ENCODE assay signal across 20 cellular contexts in the genomic region with DNA sequence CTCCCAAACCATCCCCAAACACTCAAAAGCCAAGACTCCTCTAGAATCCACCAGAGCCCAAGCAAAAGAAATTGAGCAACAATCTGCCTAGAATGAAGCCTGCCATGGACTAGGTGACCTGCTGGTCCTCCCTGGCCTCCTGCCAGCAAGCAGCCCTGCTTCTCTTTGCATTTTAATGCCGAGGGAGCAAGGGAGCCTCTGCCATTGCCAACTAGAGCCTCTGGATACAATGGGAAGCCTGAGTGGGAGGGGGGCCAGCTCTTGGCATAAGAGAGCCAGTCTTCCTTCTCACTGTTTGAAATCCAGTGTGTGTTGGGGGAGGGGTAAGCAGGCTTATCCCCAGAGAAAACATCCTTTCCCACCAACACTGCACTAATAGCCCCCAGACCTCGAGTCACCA. TPM values are rescaled to one million over a fixed set of nuclear protein-coding genes. Genes with fewer than 3 reads are reported as not detected.
DNase-seq lines count a peak whose midpoint lies in the region; ATAC-seq and TF ChIP-seq lines count a peak whose summit lies in the region.
"Had no signal": no experiment of that assay in that cellular context is flagged by ENCODE, and none has a peak within 500 bp of the region (broad histone marks: within the 10 kb centered on the region; RNA-seq: fewer than 3 reads in every experiment).

No MANE protein-coding gene starts in this region.

- peaks cover 30% of the 10 kb centered on the region for H3K4me1 Mint-ChIP-seq in WTC11
- no peaks in the 10 kb centered on the region for H3K4me1 Mint-ChIP-seq in activated CD4-positive, alpha-beta T cell treated with anti-CD3 and anti-CD28 coated beads, Interleukin-2, amount 10 ng/mL, durations not matched to agents 24 days and 14 days
- H3K4me1 Mint-ChIP-seq: activated naive CD8-positive, alpha-beta T cell treated with anti-CD3 and anti-CD28 coated beads for 36 hours had no signal

- POLR2A ChIA-PET in WTC11 (lab: Charles Lee), result no interaction called here

- CTCF ChIA-PET in WTC11 (lab: Charles Lee), result interaction anchor here (1.0 to 1.2 kb wide), 2 partner anchors 12 to 84 kb away, joined by 3 to 8 read pairs; no protein-coding TSS in a partner anchor

- no peaks in the 10 kb centered on the region for H3K27me3 Mint-ChIP-seq in WTC11 (ENCODE audit: low read depth)
- no peaks in the 10 kb centered on the region for H3K27me3 Mint-ChIP-seq in activated CD4-positive, alpha-beta T cell treated with anti-CD3 and anti-CD28 coated beads, Interleukin-2, amount 10 ng/mL, durations not matched to agents 24 days and 14 days
- H3K27me3 Mint-ChIP-seq: type B pancreatic cell had no signal

- ATAC-seq in WTC11, result peak; percentile 42
- ATAC-seq in GM21515 (IDR thresholded peaks at IDR 0.05; ENCODE audit: unreplicated experiment), result no peak
- ATAC-seq: HCT116, Right ventricle myocardium inferior had no signal

- no peaks in the 10 kb centered on the region for H3K9me3 Mint-ChIP-seq in WTC11
- no peaks in the 10 kb centered on the region for H3K9me3 Mint-ChIP-seq in activated CD4-positive, alpha-beta T cell treated with anti-CD3 and anti-CD28 coated beads, Interleukin-2, amount 10 ng/mL, durations not matched to agents 24 days and 14 days
- H3K9me3 Mint-ChIP-seq: activated naive CD8-positive, alpha-beta T cell treated with anti-CD3 and anti-CD28 coated beads for 36 hours; type B pancreatic cell had no signal

- intact Hi-C loops in activated CD4-positive, alpha-beta T cell treated with anti-CD3 and anti-CD28 coated beads, Interleukin-2, amount 10 ng/mL, durations not matched to agents 24 days and 14 days (cut with micrococcal nuclease), result no loop called here

- peaks cover 21% of the 10 kb centered on the region for H3K36me3 Mint-ChIP-seq in WTC11
- peaks cover 9% of the 10 kb centered on the region for H3K36me3 Mint-ChIP-seq in activated CD4-positive, alpha-beta T cell treated with anti-CD3 and anti-CD28 coated beads, Interleukin-2, amount 10 ng/mL, durations not matched to agents 24 days and 14 days (ENCODE audit: low read depth)
- H3K36me3 Mint-ChIP-seq: type B pancreatic cell had no signal

- no peak for TF ChIP-seq CTCF in WTC11 (IDR thresholded peaks at IDR 0.05)

- peak; percentile 24 for DNase-seq in NCI-H1105 treated with DMSO at 0.1 percent for 48 hours (lab: John Stamatoyannopoulos, UW)
- DNase-seq in NCI-H1105 (lab: John Stamatoyannopoulos, UW), result no peak
- DNase-seq in WTC11 (ENCODE audit: low spot score), result peak; percentile 33
- peak in 34 of 51 donors; percentile 2 to 81 (median 41) for DNase-seq in hypothalamus (lab: John Stamatoyannopoulos, UW)
- DNase-seq in retina, result peak; percentile 22
- no peak for DNase-seq in activated CD4-positive, alpha-beta T cell treated with anti-CD3 and anti-CD28 coated beads, Interleukin-2, amount 10 ng/mL, durations not matched to agents 24 days and 14 days
- no peak for DNase-seq in dedifferentiated amniotic fluid mesenchymal stem cell (ENCODE audit: extremely low spot score)
- DNase-seq: 8988T; activated CD4-positive, alpha-beta T cell treated with anti-CD3 and anti-CD28 coated beads for 1 hour; activated naive CD8-positive, alpha-beta T cell treated with anti-CD3 and anti-CD28 coated beads for 36 hours; AML-193; DND-41; NCI-H1436 treated with DMSO at 0.1 percent for 48 hours; stimulated activated CD4-positive, alpha-beta T cell treated with anti-CD3 and anti-CD28 coated beads, Interleukin-4, amount 100 ng/mL, for 4 hours; stomach had no signal

- H3K27ac Mint-ChIP-seq in WTC11, result peak overlapping the region; percentile 77
- no peak overlapping the region for H3K27ac Mint-ChIP-seq in activated CD4-positive, alpha-beta T cell treated with anti-CD3 and anti-CD28 coated beads, Interleukin-2, amount 10 ng/mL, durations not matched to agents 24 days and 14 days
- H3K27ac Mint-ChIP-seq: activated naive CD8-positive, alpha-beta T cell treated with anti-CD3 and anti-CD28 coated beads for 36 hours; type B pancreatic cell had no signal

- H3K4me3 Mint-ChIP-seq in WTC11, result peak overlapping the region; percentile 16; the same call in 1 of the 2 replicates
- H3K4me3 Mint-ChIP-seq in activated CD4-positive, alpha-beta T cell treated with anti-CD3 and anti-CD28 coated beads, Interleukin-2, amount 10 ng/mL, durations not matched to agents 24 days and 14 days, result no peak overlapping the region
- H3K4me3 Mint-ChIP-seq: activated naive CD8-positive, alpha-beta T cell treated with anti-CD3 and anti-CD28 coated beads for 36 hours; type B pancreatic cell had no signal

TF ChIP-seq in WTC11, 78 proteins besides CTCF, POLR2A, EP300 and RAD21:
- TF ChIP-seq HMGA2 (CRISPR knock-in tag; IDR thresholded peaks at IDR 0.05), result no peak
- TF ChIP-seq, protein P1, sequence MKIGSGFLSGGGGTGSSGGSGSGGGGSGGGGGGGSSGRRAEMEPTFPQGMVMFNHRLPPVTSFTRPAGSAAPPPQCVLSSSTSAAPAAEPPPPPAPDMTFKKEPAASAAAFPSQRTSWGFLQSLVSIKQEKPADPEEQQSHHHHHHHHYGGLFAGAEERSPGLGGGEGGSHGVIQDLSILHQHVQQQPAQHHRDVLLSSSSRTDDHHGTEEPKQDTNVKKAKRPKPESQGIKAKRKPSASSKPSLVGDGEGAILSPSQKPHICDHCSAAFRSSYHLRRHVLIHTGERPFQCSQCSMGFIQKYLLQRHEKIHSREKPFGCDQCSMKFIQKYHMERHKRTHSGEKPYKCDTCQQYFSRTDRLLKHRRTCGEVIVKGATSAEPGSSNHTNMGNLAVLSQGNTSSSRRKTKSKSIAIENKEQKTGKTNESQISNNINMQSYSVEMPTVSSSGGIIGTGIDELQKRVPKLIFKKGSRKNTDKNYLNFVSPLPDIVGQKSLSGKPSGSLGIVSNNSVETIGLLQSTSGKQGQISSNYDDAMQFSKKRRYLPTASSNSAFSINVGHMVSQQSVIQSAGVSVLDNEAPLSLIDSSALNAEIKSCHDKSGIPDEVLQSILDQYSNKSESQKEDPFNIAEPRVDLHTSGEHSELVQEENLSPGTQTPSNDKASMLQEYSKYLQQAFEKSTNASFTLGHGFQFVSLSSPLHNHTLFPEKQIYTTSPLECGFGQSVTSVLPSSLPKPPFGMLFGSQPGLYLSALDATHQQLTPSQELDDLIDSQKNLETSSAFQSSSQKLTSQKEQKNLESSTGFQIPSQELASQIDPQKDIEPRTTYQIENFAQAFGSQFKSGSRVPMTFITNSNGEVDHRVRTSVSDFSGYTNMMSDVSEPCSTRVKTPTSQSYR (CRISPR knock-in tag; IDR thresholded peaks at IDR 0.05), result peak; percentile 69; the same call in 1 of the 2 replicates

RNA-seq across cellular contexts. Expression of gene GDPD2, which starts 1.5 kb away (rescaled TPM):
- 7.0 to 9.3 TPM (median 8.8 TPM) in 3 replicates for total RNA-seq in WTC11 (2021)
- 0.12 and 0.19 TPM in 2 replicates for total RNA-seq in activated CD4-positive, alpha-beta T cell treated with anti-CD3 and anti-CD28 coated beads, Interleukin-2, amount 10 ng/mL, durations not matched to agents 24 days and 14 days
- total RNA-seq: activated naive CD8-positive, alpha-beta T cell treated with anti-CD3 and anti-CD28 coated beads for 36 hours; liver; Right ventricle myocardium inferior had no signal

RNA-seq across cellular contexts. Expression of gene DLG3, which starts 23.0 kb away (rescaled TPM):
- total RNA-seq in WTC11 (2021), result 41.7 to 46.3 TPM (median 42.8 TPM) in 3 replicates
- total RNA-seq in activated CD4-positive, alpha-beta T cell treated with anti-CD3 and anti-CD28 coated beads, Interleukin-2, amount 10 ng/mL, durations not matched to agents 24 days and 14 days, result 31.9 and 41.1 TPM in 2 replicates

Comparison
In these comparisons a context has a peak if more than half of its experiments do, and no peak if none do; other contexts are left out.
1. DNase-seq: peak in NCI-H1105 treated with DMSO at 0.1 percent for 48 hours (single experiment), WTC11 (single experiment), hypothalamus (34 of 51) and retina (single experiment); none in NCI-H1105 (single experiment), activated CD4-positive, alpha-beta T cell treated with anti-CD3 and anti-CD28 coated beads, Interleukin-2, amount 10 ng/mL, durations not matched to agents 24 days and 14 days (single experiment) and dedifferentiated amniotic fluid mesenchymal stem cell (single experiment).